In the genomic region with DNA sequence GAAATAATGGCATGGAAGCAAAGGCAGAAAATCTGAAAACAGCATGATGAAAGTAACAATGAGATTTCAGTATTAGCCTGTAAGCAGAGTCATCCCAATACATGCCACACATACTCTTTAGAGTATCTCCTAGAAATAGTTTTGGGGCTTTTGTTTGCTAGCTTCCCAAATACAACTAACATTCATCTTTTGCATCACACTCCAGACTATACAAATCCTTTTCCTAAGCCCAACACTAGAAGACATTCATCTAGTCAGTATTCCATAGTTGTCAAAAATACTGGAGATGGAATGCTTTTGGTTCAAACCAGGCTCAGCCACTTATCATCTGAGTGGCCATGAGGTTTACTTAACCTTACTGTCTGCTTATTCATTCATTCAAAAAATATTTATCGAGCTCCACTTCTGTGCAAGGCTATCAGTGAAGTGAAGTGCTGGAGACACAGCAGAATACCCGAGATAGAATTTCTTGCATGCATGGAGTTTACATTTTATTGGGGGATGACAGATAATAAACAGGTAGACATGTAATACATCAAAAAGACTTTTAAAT, we compare ENCODE assay signal across 20 cellular contexts.
"Had no signal": no experiment of that assay in that cellular context is flagged by ENCODE, and none has a peak within 500 bp of the region (broad histone marks: within the 10 kb centered on the region; RNA-seq: fewer than 3 reads in every experiment).

No MANE protein-coding gene starts in this region.

- FAIRE-seq: endometrium, keratinocyte had no signal

- H3K27me3 ChIP-seq: body of pancreas, cardiac muscle cell, sigmoid colon, testis, vagina had no signal

- H3K27ac ChIP-seq: body of pancreas, cardiac muscle cell, lower lobe of right lung, sigmoid colon, spleen, testis, vagina had no signal

- DNase-seq: activated CD4-positive, alpha-beta memory T cell treated with anti-CD3 and anti-CD28 coated beads for 36 hours; activated CD4-positive, alpha-beta T cell treated with anti-CD3 and anti-CD28 coated beads for 48 hours; activated effector memory CD4-positive, alpha-beta T cell treated with anti-CD3 and anti-CD28 coated beads, Interleukin-2, amount 50 U/mL, for 16 hours; activated naive CD4-positive, alpha-beta T cell treated with anti-CD3 and anti-CD28 coated beads, Interleukin-2, amount 10 ng/mL, durations not matched to agents 7 days and 5 days; activated T-cell treated with anti-CD3 and anti-CD28 coated beads, Interleukin-2, amount 50 U/mL, for 72 hours; body of pancreas; foreskin fibroblast; lower lobe of right lung; naive thymus-derived CD4-positive, alpha-beta T cell; retina; sigmoid colon; spleen; stimulated activated CD4-positive, alpha-beta T cell treated with anti-CD3 and anti-CD28 coated beads, Interleukin-4, amount 100 ng/mL, for 1 hour; stimulated activated naive CD4-positive, alpha-beta T cell; testis; trophoblast cell had no signal

- H3K36me3 ChIP-seq: cardiac muscle cell, lower lobe of right lung, sigmoid colon, spleen, vagina had no signal

- H3K9me3 ChIP-seq: body of pancreas, lower lobe of right lung, sigmoid colon, spleen, testis, vagina had no signal

- H3K4me3 ChIP-seq: body of pancreas, cardiac muscle cell, lower lobe of right lung, sigmoid colon, spleen, testis, vagina had no signal

- H3K4me1 ChIP-seq: body of pancreas, lower lobe of right lung, spleen, testis, vagina had no signal
